In the genomic region with DNA sequence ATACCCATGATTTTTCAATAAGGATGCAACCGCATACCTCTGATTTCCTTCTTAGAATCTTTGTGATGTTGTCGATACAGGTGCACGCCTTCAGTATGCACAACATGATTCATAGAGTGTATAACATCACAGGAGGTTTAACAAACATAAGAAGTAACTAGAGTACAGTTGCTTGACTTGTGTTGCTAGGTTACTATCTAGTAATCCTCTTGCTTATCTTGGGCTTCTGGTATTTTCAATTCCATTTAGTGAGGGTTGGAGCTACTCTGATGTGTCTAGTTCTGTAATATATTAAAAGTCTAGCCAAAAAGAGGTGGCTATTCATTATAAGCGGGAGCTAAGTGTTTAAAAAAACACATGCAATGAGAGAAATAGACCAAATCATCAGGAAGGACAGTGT, we compare ENCODE assay signal across 14 cellular contexts.
DNase-seq lines count a peak whose midpoint lies in the region; ATAC-seq and TF ChIP-seq lines count a peak whose summit lies in the region.
"Had no signal": no experiment of that assay in that cellular context is flagged by ENCODE, and none has a peak within 500 bp of the region (broad histone marks: within the 10 kb centered on the region; RNA-seq: fewer than 3 reads in every experiment).

No MANE protein-coding gene starts in this region.

- no peak overlapping the region for H3K4me3 ChIP-seq in Caco-2 (ENCODE audit: low read depth, low read length)
- no peak overlapping the region for H3K4me3 ChIP-seq in PC-3 (ENCODE audit: low read length)
- H3K4me3 ChIP-seq in fibroblast of pulmonary artery (replicated peaks; ENCODE audit: low read depth, low read length) = no peak overlapping the region
- no peak overlapping the region for H3K4me3 ChIP-seq in lung
- H3K4me3 ChIP-seq in thyroid gland (replicated peaks in 1 of 3) = no peak overlapping the region
- no peak overlapping the region for H3K4me3 ChIP-seq in BE2C (ENCODE audit: low read depth, low read length)
- H3K4me3 ChIP-seq: esophagus squamous epithelium, MG63 had no signal

- H3K9me3 ChIP-seq in Caco-2 (no peaks in the 10 kb centered on the region), PC-3 (ENCODE audit: low read length) (no peaks in the 10 kb centered on the region), lung (ENCODE audit: control insufficient read depth in 2 of 2, insufficient read depth in 1 of 2, low read length in 1 of 2) (no peaks in the 10 kb centered on the region), thyroid gland (no peaks in the 10 kb centered on the region), BE2C (no peaks in the 10 kb centered on the region)
- H3K9me3 ChIP-seq: esophagus squamous epithelium, MG63 had no signal

- 58 to 86% methylated on average over 4 of the region's 4 CpGs for WGBS in lung, 2 donors
- 87% methylated on average over 4 of the region's 4 CpGs for WGBS in thyroid gland, 2 donors

- intact Hi-C loops in Caco-2 (cut with micrococcal nuclease; ENCODE audit: unreplicated experiment) = loop anchor here (1.0 to 2.0 kb wide), 4 partner anchors 9 to 100 kb away; a partner anchor contains a TSS
- intact Hi-C loops in PC-3 (cut with micrococcal nuclease) = no loop called here
- intact Hi-C loops in thyroid gland (cut with DNase I) = no loop called here

- CTCF ChIA-PET in Caco-2 (lab: Charles Lee) = interaction anchor here (0.9 kb wide), 1 partner anchor 11 kb away, joined by 3 read pairs; no protein-coding TSS in a partner anchor
- CTCF ChIA-PET in PC-3 (lab: Charles Lee) = no interaction called here

- H3K36me3 Mint-ChIP-seq in Caco-2 (ENCODE audit: insufficient read depth, unreplicated experiment) = peaks cover 6% of the 10 kb centered on the region
- H3K36me3 Mint-ChIP-seq: T-cell had no signal

- H3K27ac Mint-ChIP-seq in Caco-2 (ENCODE audit: unreplicated experiment) = peak overlapping the region; percentile 67
- H3K27ac Mint-ChIP-seq: B cell, T-cell had no signal

- H4K20me1 ChIP-seq in PC-3 (ENCODE audit: low read length) = no peaks in the 10 kb centered on the region

- no peak overlapping the region for H3K9ac ChIP-seq in PC-3 (ENCODE audit: low read length)

- TF ChIP-seq CTCF in Caco-2 (IDR thresholded peaks at IDR 0.05; ENCODE audit: insufficient read depth in 1 of 2, low read depth in 1 of 2, low read length in 1 of 2, severe bottlenecking in 1 of 2, unreplicated experiment in 1 of 2) (no peak), PC-3 (conservative IDR thresholded peaks at IDR 0.05; ENCODE audit: low read depth, low read length) (no peak), fibroblast of pulmonary artery (IDR thresholded peaks at IDR 0.05; ENCODE audit: low read length, missing control alignments) (no peak), lung (IDR thresholded peaks at IDR 0.05; ENCODE audit: control extremely low read depth, extremely low read depth) (no peak), thyroid gland (IDR thresholded peaks at IDR 0.05) (no peak), BE2C (IDR thresholded peaks at IDR 0.05; ENCODE audit: low read depth, low read length) (no peak)

- H3K79me2 ChIP-seq in PC-3 (ENCODE audit: low read length) = no peaks in the 10 kb centered on the region

- H3K4me1 Mint-ChIP-seq in Caco-2 (ENCODE audit: low read depth, unreplicated experiment) = peaks cover 45% of the 10 kb centered on the region
- H3K4me1 Mint-ChIP-seq: B cell, T-cell had no signal

- no peaks in the 10 kb centered on the region for H3K27me3 ChIP-seq in Caco-2 (replicated peaks; ENCODE audit: control insufficient read depth, insufficient read depth, low read length)
- no peaks in the 10 kb centered on the region for H3K27me3 ChIP-seq in PC-3 (ENCODE audit: low read length)
- no peaks in the 10 kb centered on the region for H3K27me3 ChIP-seq in lung (ENCODE audit: control insufficient read depth, insufficient read depth)
- H3K27me3 ChIP-seq in thyroid gland = no peaks in the 10 kb centered on the region
- H3K27me3 ChIP-seq in BE2C = no peaks in the 10 kb centered on the region
- H3K27me3 ChIP-seq: esophagus squamous epithelium, MG63 had no signal

- H3K36me3 ChIP-seq in Caco-2 (ENCODE audit: control insufficient read depth, insufficient read depth, low read length) (no peaks in the 10 kb centered on the region), PC-3 (ENCODE audit: low read depth, low read length) (no peaks in the 10 kb centered on the region), lung (ENCODE audit: control insufficient read depth in 2 of 2, insufficient read depth in 2 of 2, low read length in 2 of 2) (no peaks in the 10 kb centered on the region), thyroid gland (no peaks in the 10 kb centered on the region), BE2C (no peaks in the 10 kb centered on the region)
- H3K36me3 ChIP-seq: esophagus squamous epithelium, MG63 had no signal

- BruUV-seq in Caco-2 (replicated peaks; lab: Mats Ljungman, UMichigan) = no TSS peak
- no TSS peak for BruUV-seq in PC-3 (replicated peaks; lab: Mats Ljungman, UMichigan)

- H3K4me1 ChIP-seq in Caco-2 = peaks cover 45% of the 10 kb centered on the region
- H3K4me1 ChIP-seq in PC-3 (ENCODE audit: insufficient read depth, low read length) = peaks cover 4% of the 10 kb centered on the region
- peaks cover 0 to 3% of the 10 kb centered on the region in 2 donors for H3K4me1 ChIP-seq in lung (ENCODE audit: control insufficient read depth in 2 of 2, insufficient read depth in 2 of 2, low read length in 2 of 2)
- no peaks in the 10 kb centered on the region for H3K4me1 ChIP-seq in thyroid gland
- H3K4me1 ChIP-seq in BE2C = peaks cover 3% of the 10 kb centered on the region; the same call in 1 of the 2 replicates
- H3K4me1 ChIP-seq: esophagus squamous epithelium had no signal

- no peaks in the 10 kb centered on the region for H3K27me3 Mint-ChIP-seq in Caco-2 (ENCODE audit: insufficient read depth, unreplicated experiment)
- H3K27me3 Mint-ChIP-seq: T-cell had no signal

- POLR2A ChIA-PET in Caco-2 (lab: Charles Lee) = interaction anchor here (1.5 kb wide), 1 partner anchor 85 kb away, joined by 10 read pairs; a partner anchor contains a TSS
- POLR2A ChIA-PET in PC-3 (lab: Charles Lee; ENCODE audit: unreplicated experiment) = no interaction called here

- H3K9me3 Mint-ChIP-seq in Caco-2 (ENCODE audit: unreplicated experiment) = peaks cover 15% of the 10 kb centered on the region

- no peak overlapping the region for H3K4me2 ChIP-seq in PC-3 (ENCODE audit: low read length)

- H2AFZ ChIP-seq in PC-3 (ENCODE audit: low read length) = no peak overlapping the region

- no peaks in the 10 kb centered on the region for H3K9me2 ChIP-seq in PC-3 (replicated peaks; ENCODE audit: low read length)

- ATAC-seq in PC-3 (peak; percentile 51; the same call in 1 of the 2 replicates), lung (ENCODE audit: insufficient read depth, low FRiP score) (peak; percentile 85)
- ATAC-seq: T-cell had no signal

- no peaks in the 10 kb centered on the region for H3F3A ChIP-seq in PC-3 (ENCODE audit: low read length, unreplicated experiment)

- peak in 1 of 2 experiments; percentile 67 for DNase-seq in Caco-2
- peak; percentile 20 for DNase-seq in PC-3
- DNase-seq in fibroblast of pulmonary artery (ENCODE audit: low read depth) = peak; percentile 41
- DNase-seq in lung (ENCODE audit: low spot score) = no peak
- no peak for DNase-seq in amygdala (lab: John Stamatoyannopoulos, UW)
- DNase-seq in thyroid gland = no peak
- no peak for DNase-seq in globus pallidus (ENCODE audit: low spot score)
- DNase-seq in BE2C = no peak
- DNase-seq: activated T-cell treated with anti-CD3 and anti-CD28 coated beads for 4 hours, DND-41, esophagus squamous epithelium, MG63, T-cell had no signal

- no peak for TF ChIP-seq POLR2A in thyroid gland (IDR thresholded peaks at IDR 0.05)

- H3K27ac ChIP-seq in PC-3 (ENCODE audit: low read length) = no peak overlapping the region
- H3K27ac ChIP-seq in lung (ENCODE audit: low read depth in 1 of 2, low read length in 1 of 2) = peak overlapping the region in 1 of 2 donors; percentile 45
- no peak overlapping the region for H3K27ac ChIP-seq in thyroid gland
- H3K27ac ChIP-seq: esophagus squamous epithelium had no signal

- peak overlapping the region; percentile 37 for H3K4me3 Mint-ChIP-seq in Caco-2 (ENCODE audit: unreplicated experiment)
- H3K4me3 Mint-ChIP-seq: B cell, T-cell had no signal

Comparison
In these comparisons a context has a peak if more than half of its experiments do, and no peak if none do; other contexts are left out.
1. DNase-seq: peak in PC-3 (single experiment) and fibroblast of pulmonary artery (single experiment); none in lung (single experiment), amygdala (0 of 56), thyroid gland (0 of 2), globus pallidus (single experiment) and BE2C (single experiment).